ENCODE assay signal across 18 cellular contexts in the genomic region with DNA sequence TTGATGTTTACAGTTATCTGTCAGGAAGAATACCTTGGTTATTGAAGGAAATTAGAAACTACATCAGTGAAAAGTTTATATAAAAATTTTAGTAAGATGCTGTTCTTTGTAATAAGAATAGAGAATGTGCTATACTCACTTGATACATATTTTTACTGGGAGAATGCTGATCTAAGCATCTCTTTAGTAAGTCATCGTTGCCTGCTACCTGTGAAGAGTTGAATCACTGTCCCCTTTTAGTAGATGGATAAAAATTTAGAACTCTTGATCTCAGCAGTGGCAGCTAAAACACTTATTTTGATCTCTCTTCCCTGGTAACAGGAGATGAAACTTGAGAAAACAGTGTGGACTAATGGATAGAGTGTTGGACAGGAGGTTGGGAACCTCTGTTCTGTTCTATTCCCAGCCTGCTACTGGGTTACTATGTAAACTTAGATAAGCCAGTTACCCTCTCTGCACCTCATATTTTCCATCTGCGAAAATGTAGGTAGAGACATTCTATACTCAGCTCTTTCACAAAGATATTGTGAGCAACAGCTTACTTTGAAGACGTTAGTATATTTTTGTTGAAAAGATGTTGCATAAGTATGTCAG.
A peak's percentile ranks its signal among the peaks of the same experiment; 100 is the strongest.
DNase-seq lines count a peak whose midpoint lies in the region; ATAC-seq and TF ChIP-seq lines count a peak whose summit lies in the region.
"Had no signal": no experiment of that assay in that cellular context is flagged by ENCODE, and none has a peak within 500 bp of the region (broad histone marks: within the 10 kb centered on the region; RNA-seq: fewer than 3 reads in every experiment).

No MANE protein-coding gene starts in this region.

- TF ChIP-seq EP300 in gastroesophageal sphincter (IDR thresholded peaks at IDR 0.05): no peak

- TF ChIP-seq POLR2A in gastroesophageal sphincter (IDR thresholded peaks at IDR 0.05) (no peak), gastrocnemius medialis (IDR thresholded peaks at IDR 0.05) (no peak)

- peaks cover 90% of the 10 kb centered on the region for H3K36me3 Mint-ChIP-seq in Caco-2 (ENCODE audit: insufficient read depth, unreplicated experiment)
- H3K36me3 Mint-ChIP-seq: CD8-positive, alpha-beta T cell had no signal

- POLR2A ChIA-PET in Caco-2 (lab: Charles Lee): no interaction called here

- ATAC-seq in gastroesophageal sphincter (peak; percentile 16), gastrocnemius medialis (peak; percentile 66 to 81)
- ATAC-seq: CD8-positive, alpha-beta T cell; PC-3 had no signal

- intact Hi-C loops in Caco-2 (cut with micrococcal nuclease; ENCODE audit: unreplicated experiment) (no loop called here), gastrocnemius medialis (cut with DNase I; ENCODE audit: low total_unique reads) (loop anchor here (2.0 kb wide), 1 partner anchor 27 kb away; no protein-coding TSS in a partner anchor)

- no TSS peak for BruUV-seq in Caco-2 (replicated peaks; lab: Mats Ljungman, UMichigan)

- H3K9me3 ChIP-seq in Caco-2: no peaks in the 10 kb centered on the region
- H3K9me3 ChIP-seq in Karpas-422 (ENCODE audit: low read length): no peaks in the 10 kb centered on the region
- H3K9me3 ChIP-seq in gastroesophageal sphincter: no peaks in the 10 kb centered on the region
- H3K9me3 ChIP-seq in gastrocnemius medialis: no peaks in the 10 kb centered on the region
- no peaks in the 10 kb centered on the region for H3K9me3 ChIP-seq in SJCRH30 (replicated peaks)
- H3K9me3 ChIP-seq: BLaER1 treated with 17β-estradiol and CSF1 and Interleukin-3, amounts not matched to agents 10 nM and 100 nM; SJSA1 had no signal

- H3K27ac Mint-ChIP-seq in Caco-2 (ENCODE audit: unreplicated experiment): peak overlapping the region; percentile 75
- H3K27ac Mint-ChIP-seq: CD8-positive, alpha-beta T cell had no signal

- no peak overlapping the region for H3K4me3 ChIP-seq in Caco-2 (ENCODE audit: low read depth, low read length)
- H3K4me3 ChIP-seq in Karpas-422 (ENCODE audit: low read length): no peak overlapping the region
- no peak overlapping the region for H3K4me3 ChIP-seq in gastroesophageal sphincter
- H3K4me3 ChIP-seq in gastrocnemius medialis: no peak overlapping the region
- H3K4me3 ChIP-seq in SJCRH30: no peak overlapping the region
- H3K4me3 ChIP-seq: BLaER1 treated with 17β-estradiol and CSF1 and Interleukin-3, amounts not matched to agents 10 nM and 100 nM; SJSA1 had no signal

- H3K9me2 ChIP-seq in Karpas-422 (replicated peaks; ENCODE audit: insufficient read depth, low read length): no peaks in the 10 kb centered on the region

- H3K27me3 ChIP-seq in Caco-2 (replicated peaks; ENCODE audit: control insufficient read depth, insufficient read depth, low read length) (no peaks in the 10 kb centered on the region), Karpas-422 (ENCODE audit: low read length) (no peaks in the 10 kb centered on the region), gastroesophageal sphincter (no peaks in the 10 kb centered on the region), gastrocnemius medialis (no peaks in the 10 kb centered on the region), SJCRH30 (no peaks in the 10 kb centered on the region)
- H3K27me3 ChIP-seq: BLaER1 treated with 17β-estradiol and CSF1 and Interleukin-3, amounts not matched to agents 10 nM and 100 nM; SJSA1 had no signal

- H4K20me1 ChIP-seq in Karpas-422 (ENCODE audit: insufficient read depth, low read depth, low read length): no peaks in the 10 kb centered on the region
- H4K20me1 ChIP-seq: BLaER1 treated with 17β-estradiol and CSF1 and Interleukin-3, amounts not matched to agents 10 nM and 100 nM had no signal

- H3K36me3 ChIP-seq in Caco-2 (ENCODE audit: control insufficient read depth, insufficient read depth, low read length) (peaks cover 3% of the 10 kb centered on the region; the same call in 1 of the 2 replicates), Karpas-422 (ENCODE audit: insufficient read depth, low read length) (no peaks in the 10 kb centered on the region), gastroesophageal sphincter (peaks cover 0 to 37% of the 10 kb centered on the region in 2 donors), gastrocnemius medialis (peaks cover 3 to 34% of the 10 kb centered on the region in 2 donors), SJCRH30 (no peaks in the 10 kb centered on the region; the same call in 1 of the 2 replicates)

- no peaks in the 10 kb centered on the region for H3K27me3 Mint-ChIP-seq in Caco-2 (ENCODE audit: insufficient read depth, unreplicated experiment)

- no peak overlapping the region for H3K9ac ChIP-seq in Karpas-422 (ENCODE audit: low read length)
- H3K9ac ChIP-seq: BLaER1 treated with 17β-estradiol and CSF1 and Interleukin-3, amounts not matched to agents 10 nM and 100 nM; KMS-11 had no signal

- no peak overlapping the region for H3K4me2 ChIP-seq in Karpas-422 (ENCODE audit: low read depth, low read length, poor library complexity, severe bottlenecking)
- H3K4me2 ChIP-seq: BLaER1 treated with 17β-estradiol and CSF1 and Interleukin-3, amounts not matched to agents 10 nM and 100 nM; KMS-11 had no signal

- WGBS in gastroesophageal sphincter (ENCODE audit: low coverage in 1 of 2), 2 donors: 60 to 65% methylated on average over 3 of the region's 3 CpGs

- no peak overlapping the region for H2AFZ ChIP-seq in Karpas-422 (ENCODE audit: low read length)

- H3K79me2 ChIP-seq in Karpas-422 (ENCODE audit: low read length): no peaks in the 10 kb centered on the region

- CTCF ChIA-PET in Caco-2 (lab: Charles Lee): no interaction called here

- H3K27ac ChIP-seq in Karpas-422 (ENCODE audit: low read length): no peak overlapping the region
- no peak overlapping the region for H3K27ac ChIP-seq in gastroesophageal sphincter
- H3K27ac ChIP-seq in gastrocnemius medialis: peak overlapping the region; percentile 35 to 57 (median 46)
- no peak overlapping the region for H3K27ac ChIP-seq in SJCRH30
- H3K27ac ChIP-seq: BLaER1 treated with 17β-estradiol and CSF1 and Interleukin-3, amounts not matched to agents 10 nM and 100 nM; KMS-11; SJSA1 had no signal

- H3K4me3 Mint-ChIP-seq in Caco-2 (ENCODE audit: unreplicated experiment): no peak overlapping the region
- H3K4me3 Mint-ChIP-seq: CD8-positive, alpha-beta T cell; H9 had no signal

- no peaks in the 10 kb centered on the region for H3K9me3 Mint-ChIP-seq in Caco-2 (ENCODE audit: unreplicated experiment)
- H3K9me3 Mint-ChIP-seq: CD8-positive, alpha-beta T cell; H9 had no signal

- no peak for TF ChIP-seq CTCF in Caco-2 (IDR thresholded peaks at IDR 0.05; ENCODE audit: insufficient read depth in 1 of 2, low read depth in 1 of 2, low read length in 1 of 2, severe bottlenecking in 1 of 2, unreplicated experiment in 1 of 2)
- no peak for TF ChIP-seq CTCF in gastroesophageal sphincter (IDR thresholded peaks at IDR 0.05)
- TF ChIP-seq CTCF in gastrocnemius medialis (IDR thresholded peaks at IDR 0.05 in 4 of 5, conservative IDR thresholded peaks at IDR 0.05 in 1 of 5): no peak

- peaks cover 97% of the 10 kb centered on the region for H3K4me1 ChIP-seq in Caco-2
- H3K4me1 ChIP-seq in Karpas-422 (ENCODE audit: low read length): no peaks in the 10 kb centered on the region
- peaks cover 3 to 43% (median 7%) of the 10 kb centered on the region in 3 donors for H3K4me1 ChIP-seq in gastroesophageal sphincter
- peaks cover 37 to 44% of the 10 kb centered on the region in 2 donors for H3K4me1 ChIP-seq in gastrocnemius medialis
- H3K4me1 ChIP-seq in SJCRH30: peaks cover 4% of the 10 kb centered on the region; the same call in 1 of the 2 replicates
- H3K4me1 ChIP-seq: BLaER1 treated with 17β-estradiol and CSF1 and Interleukin-3, amounts not matched to agents 10 nM and 100 nM had no signal

- DNase-seq in Caco-2: no peak
- DNase-seq in Karpas-422: peak; percentile 25
- no peak for DNase-seq in gastrocnemius medialis
- no peak for DNase-seq in SJCRH30
- no peak for DNase-seq in SK-N-DZ (ENCODE audit: low spot score)
- DNase-seq in activated CD8-positive, alpha-beta memory T cell treated with anti-CD3 and anti-CD28 coated beads, Interleukin-2, amount 50 U/mL, for 48 hours: no peak
- DNase-seq: CD8-positive, alpha-beta T cell; DMS53; H9; NCI-H1436; NCI-H1930; NCI-H345; NCI-H526; PC-3 had no signal

- H3K4me1 Mint-ChIP-seq in Caco-2 (ENCODE audit: low read depth, unreplicated experiment): peaks cover 55% of the 10 kb centered on the region

- in situ Hi-C loops in gastrocnemius medialis (cut with MboI; ENCODE audit: low sequenced_read_pairs in 4 of 4): no loop called here

Comparison
In these comparisons a context has a peak if more than half of its experiments do, and no peak if none do; other contexts are left out.
1. H3K27ac ChIP-seq: peak in gastrocnemius medialis (4 of 4); none in Karpas-422 (single experiment), gastroesophageal sphincter (0 of 4) and SJCRH30 (single experiment).